1 cellular context compared by ENCODE assay signal in genomic region chr5:132293992-132294727, GRCh38.
TF ChIP-seq lines count a peak whose summit lies in the region.

TSS of gene SLC22A4 (plus strand) at chr5:132294394. CDS start at chr5:132294617, 223 bp downstream.

TF ChIP-seq in HepG2, 621 proteins besides CTCF, POLR2A, EP300 and RAD21 (continued from another document and continues in another):
- 0 out of 2 replicates have a peak, but pooled peaks have one; percentile 14 for TF ChIP-seq IRF9 (CRISPR knock-in tag; IDR thresholded peaks at IDR 0.05; ENCODE audit: borderline replicate concordance)
- no peak; the same call in 1 of the 2 replicates for TF ChIP-seq ZNF143 (CRISPR knock-in tag; IDR thresholded peaks at IDR 0.05)
- peak; percentile 24 for TF ChIP-seq RNF2 (conservative IDR thresholded peaks at IDR 0.05; ENCODE audit: low read depth)
- peak; percentile 92; the same call in 1 of the 2 replicates for TF ChIP-seq ZNF33A (CRISPR knock-in tag; IDR thresholded peaks at IDR 0.05; ENCODE audit: borderline replicate concordance)
- no peak for TF ChIP-seq KMT2A (CRISPR knock-in tag; IDR thresholded peaks at IDR 0.05)
- TF ChIP-seq DNMT3B (CRISPR knock-in tag; conservative IDR thresholded peaks at IDR 0.05) = no peak; the same call in 1 of the 2 replicates
- peak; percentile 63 for TF ChIP-seq BHLHE40 (IDR thresholded peaks at IDR 0.05; ENCODE audit: low read length)
- 0 out of 2 replicates have a peak, but pooled peaks have one; percentile 53 for TF ChIP-seq E2F2 (CRISPR knock-in tag; IDR thresholded peaks at IDR 0.05; ENCODE audit: borderline replicate concordance)
- TF ChIP-seq MXI1 (IDR thresholded peaks at IDR 0.05; ENCODE audit: borderline replicate concordance, low read depth, low read length) = peak; percentile 64; the same call in 1 of the 3 replicates
- 0 out of 2 replicates have a peak, but pooled peaks have one; percentile 5 for TF ChIP-seq ZNF629 (CRISPR knock-in tag; conservative IDR thresholded peaks at IDR 0.05)
- peak; percentile 45 for TF ChIP-seq IKZF4 (CRISPR knock-in tag; IDR thresholded peaks at IDR 0.05; ENCODE audit: borderline replicate concordance, low read depth, not compliant biosample characterization)
- TF ChIP-seq REST (IDR thresholded peaks at IDR 0.05; ENCODE audit: borderline replicate concordance in 1 of 2, low read depth in 1 of 2, low read length in 2 of 2) = no peak
- TF ChIP-seq HDAC6 (IDR thresholded peaks at IDR 0.05; ENCODE audit: low read depth, low read length) = no peak
- no peak for TF ChIP-seq THYN1 (CRISPR knock-in tag; IDR thresholded peaks at IDR 0.05; ENCODE audit: borderline replicate concordance, low read depth)
- no peak; the same call in 1 of the 2 replicates for TF ChIP-seq ZNF792 (CRISPR knock-in tag; IDR thresholded peaks at IDR 0.05)
- peak; percentile 88 for TF ChIP-seq POLR2G (IDR thresholded peaks at IDR 0.05; ENCODE audit: low read depth, low read length)
- TF ChIP-seq NFKBIZ (CRISPR knock-in tag; IDR thresholded peaks at IDR 0.05) = peak; percentile 55; the same call in 1 of the 2 replicates
- peak; percentile 64; the same call in 1 of the 2 replicates for TF ChIP-seq KIAA2018 (CRISPR knock-in tag; IDR thresholded peaks at IDR 0.05; ENCODE audit: borderline replicate concordance)
- TF ChIP-seq ZSCAN25 (CRISPR knock-in tag; IDR thresholded peaks at IDR 0.05) = 0 out of 2 replicates have a peak, but pooled peaks have one; percentile 8
- no peak for TF ChIP-seq ZNF136 (CRISPR knock-in tag; IDR thresholded peaks at IDR 0.05; ENCODE audit: low read depth)
- peak; percentile 78 for TF ChIP-seq PHF8 (CRISPR knock-in tag; IDR thresholded peaks at IDR 0.05)
- no peak; the same call in 1 of the 2 replicates for TF ChIP-seq REPIN1 (CRISPR knock-in tag; IDR thresholded peaks at IDR 0.05; ENCODE audit: borderline replicate concordance, low read depth)
- TF ChIP-seq ZMAT3 (CRISPR knock-in tag; conservative IDR thresholded peaks at IDR 0.05) = 0 out of 2 replicates have a peak, but pooled peaks have one; percentile 82
- TF ChIP-seq ELF3 (CRISPR knock-in tag; IDR thresholded peaks at IDR 0.05) = 0 out of 2 replicates have a peak, but pooled peaks have one; percentile 3
- peak; percentile 68 for TF ChIP-seq TEAD3 (CRISPR knock-in tag; optimal IDR thresholded peaks at IDR 0.05; ENCODE audit: borderline replicate concordance)
- no peak for TF ChIP-seq ZEB1 (IDR thresholded peaks at IDR 0.05; ENCODE audit: insufficient replicate concordance, low read depth)
- no peak for TF ChIP-seq ATF6 (CRISPR knock-in tag; conservative IDR thresholded peaks at IDR 0.05)
- TF ChIP-seq GATA4 (IDR thresholded peaks at IDR 0.05; ENCODE audit: borderline replicate concordance, low read depth) = peak; percentile 52; the same call in 1 of the 2 replicates
- TF ChIP-seq ZNF660 (CRISPR knock-in tag; IDR thresholded peaks at IDR 0.05; ENCODE audit: borderline replicate concordance, low read depth) = no peak
- TF ChIP-seq RBFOX2 (IDR thresholded peaks at IDR 0.05; ENCODE audit: low read depth, low read length) = peak; percentile 96
- no peak for TF ChIP-seq ZBTB33 (CRISPR knock-in tag; IDR thresholded peaks at IDR 0.05)
- TF ChIP-seq SOX5 (CRISPR knock-in tag; IDR thresholded peaks at IDR 0.05; ENCODE audit: borderline replicate concordance) = peak; percentile 47; the same call in 1 of the 2 replicates
- TF ChIP-seq PAXIP1 (CRISPR knock-in tag; conservative IDR thresholded peaks at IDR 0.05) = peak; percentile 55; the same call in 1 of the 2 replicates
- no peak; the same call in 1 of the 2 replicates for TF ChIP-seq ZFAT (CRISPR knock-in tag; conservative IDR thresholded peaks at IDR 0.05)
- TF ChIP-seq HES4 (CRISPR knock-in tag; IDR thresholded peaks at IDR 0.05; ENCODE audit: borderline replicate concordance) = peak; percentile 84
- peak; percentile 68; the same call in 1 of the 2 replicates for TF ChIP-seq SPEN (CRISPR knock-in tag; IDR thresholded peaks at IDR 0.05; ENCODE audit: low read depth)
